15 cellular contexts compared by ENCODE assay signal in the genomic region with DNA sequence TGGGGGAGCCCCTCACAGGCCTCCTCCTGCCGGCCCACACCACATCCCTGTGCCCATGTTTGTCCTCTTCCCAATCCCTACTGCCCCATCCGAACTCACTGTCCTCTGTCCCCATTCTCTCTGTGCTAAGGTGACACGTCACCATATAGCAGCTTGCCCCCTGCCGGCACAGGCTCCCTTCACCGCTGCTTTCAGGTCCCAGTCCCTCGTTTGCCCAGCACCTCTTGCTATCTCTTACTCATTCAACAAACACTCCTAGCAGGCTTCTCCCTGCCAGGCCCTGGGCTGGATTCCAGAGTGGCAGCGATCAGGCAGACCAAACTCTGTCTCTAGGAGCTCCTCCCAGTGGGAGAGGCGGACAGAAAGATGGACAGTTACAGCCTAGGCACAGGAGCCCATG.
DNase-seq lines count a peak whose midpoint lies in the region; ATAC-seq, FAIRE-seq and TF ChIP-seq lines count a peak whose summit lies in the region.
"Had no signal": no experiment of that assay in that cellular context is flagged by ENCODE, and none has a peak within 500 bp of the region (broad histone marks: within the 10 kb centered on the region; RNA-seq: fewer than 3 reads in every experiment).

No MANE protein-coding gene starts in this region.

- peak; percentile 18 to 43 for ATAC-seq in natural killer cell treated with Interleukin-12 subunit alpha and Interleukin-12 subunit beta and Interleukin-15 and Interleukin-18, amount 100 ng/mL, for 72 hours
- ATAC-seq in natural killer cell: no peak
- peak; percentile 81 to 86 for ATAC-seq in lower lobe of right lung
- ATAC-seq in CD8-positive, alpha-beta T cell: no peak

- POLR2A ChIA-PET in CD8-positive, alpha-beta T cell (lab: Charles Lee): no interaction called here

- no peaks in the 10 kb centered on the region for H3K4me1 Mint-ChIP-seq in natural killer cell treated with Interleukin-12 subunit alpha and Interleukin-12 subunit beta and Interleukin-15 and Interleukin-18, amount 100 ng/mL, for 72 hours (ENCODE audit: low read depth in 2 of 2)
- no peaks in the 10 kb centered on the region for H3K4me1 Mint-ChIP-seq in natural killer cell
- no peaks in the 10 kb centered on the region for H3K4me1 Mint-ChIP-seq in CD8-positive, alpha-beta T cell (ENCODE audit: low read depth)

- CTCF ChIA-PET in CD8-positive, alpha-beta T cell (lab: Charles Lee): no interaction called here

- intact Hi-C loops in natural killer cell (cut with micrococcal nuclease): no loop called here
- intact Hi-C loops in lower lobe of right lung (cut with DNase I): no loop called here
- intact Hi-C loops in CD8-positive, alpha-beta T cell (cut with DNase I, micrococcal nuclease): no loop called here

- H2AFZ ChIP-seq in smooth muscle cell (ENCODE audit: low read depth): no peak overlapping the region

- 88% methylated on average over 8 of the region's 8 CpGs for WGBS in smooth muscle cell (ENCODE audit: low lambda C conversion rate)

- no peak for TF ChIP-seq CTCF in natural killer cell (IDR thresholded peaks at IDR 0.05)
- peak; percentile 38 for TF ChIP-seq CTCF in bronchial epithelial cell (IDR thresholded peaks at IDR 0.05; ENCODE audit: insufficient read depth, low read length, severe bottlenecking)
- TF ChIP-seq CTCF in lower lobe of right lung (IDR thresholded peaks at IDR 0.05): no peak
- no peak for TF ChIP-seq CTCF in smooth muscle cell (IDR thresholded peaks at IDR 0.05; ENCODE audit: borderline replicate concordance, insufficient read depth, poor library complexity, severe bottlenecking)
- TF ChIP-seq CTCF in CD8-positive, alpha-beta T cell (IDR thresholded peaks at IDR 0.05): no peak

- no peak for DNase-seq in natural killer cell treated with Interleukin-12 subunit alpha and Interleukin-12 subunit beta and Interleukin-15 and Interleukin-18, amount 100 ng/mL, for 72 hours (ENCODE audit: low spot score)
- DNase-seq in natural killer cell (no peak), bronchial epithelial cell (ENCODE audit: low read depth) (peak; percentile 38), lower lobe of right lung (peak; percentile 80), smooth muscle cell (lab: John Stamatoyannopoulos, UW; ENCODE audit: unreplicated experiment) (no peak), NCI-H526 treated with DMSO at 0.1 percent for 48 hours (lab: John Stamatoyannopoulos, UW) (no peak)
- no peak for DNase-seq in CD8-positive, alpha-beta T cell
- no peak for DNase-seq in stimulated activated naive CD4-positive, alpha-beta T cell treated with Interleukin-2 at 50 U/mL for 16 hours (lab: John Stamatoyannopoulos, UW)
- DNase-seq: activated naive CD4-positive, alpha-beta T cell treated with Interleukin-2 at 50 U/mL for 16 hours; caudate nucleus; NCI-H1048; NCI-H524 treated with DMSO at 0.1 percent for 48 hours; occipital lobe had no signal

- H3K9me3 ChIP-seq in lower lobe of right lung (no peaks in the 10 kb centered on the region), smooth muscle cell (replicated peaks; ENCODE audit: low read depth) (no peaks in the 10 kb centered on the region)
- no peaks in the 10 kb centered on the region for H3K9me3 ChIP-seq in CD8-positive, alpha-beta T cell (ENCODE audit: low read length)
- H3K9me3 ChIP-seq: thoracic aorta had no signal

- H3K4me3 ChIP-seq in bronchial epithelial cell (ENCODE audit: low read depth, low read length) (no peak overlapping the region), lower lobe of right lung (no peak overlapping the region), smooth muscle cell (no peak overlapping the region)
- H3K4me3 ChIP-seq in CD8-positive, alpha-beta T cell (ENCODE audit: low read depth, low read length): no peak overlapping the region
- H3K4me3 ChIP-seq: thoracic aorta had no signal

- no peaks in the 10 kb centered on the region for H3K79me2 ChIP-seq in smooth muscle cell (ENCODE audit: low read depth)

- no peaks in the 10 kb centered on the region for H3K27me3 Mint-ChIP-seq in natural killer cell treated with Interleukin-12 subunit alpha and Interleukin-12 subunit beta and Interleukin-15 and Interleukin-18, amount 100 ng/mL, for 72 hours
- H3K27me3 Mint-ChIP-seq in natural killer cell (ENCODE audit: low read depth in 2 of 2): peaks cover 0 to 2% of the 10 kb centered on the region in 2 donors
- no peaks in the 10 kb centered on the region for H3K27me3 Mint-ChIP-seq in CD8-positive, alpha-beta T cell (ENCODE audit: low read depth)

- H3K27ac ChIP-seq in lower lobe of right lung (peak overlapping the region; percentile 13), smooth muscle cell (ENCODE audit: low read depth) (no peak overlapping the region)
- no peak overlapping the region for H3K27ac ChIP-seq in CD8-positive, alpha-beta T cell (ENCODE audit: low read depth, low read length)
- H3K27ac ChIP-seq: thoracic aorta had no signal

- H3K36me3 Mint-ChIP-seq in natural killer cell treated with Interleukin-12 subunit alpha and Interleukin-12 subunit beta and Interleukin-15 and Interleukin-18, amount 100 ng/mL, for 72 hours: no peaks in the 10 kb centered on the region
- H3K36me3 Mint-ChIP-seq in natural killer cell: no peaks in the 10 kb centered on the region
- no peaks in the 10 kb centered on the region for H3K36me3 Mint-ChIP-seq in CD8-positive, alpha-beta T cell

- H3K9me3 Mint-ChIP-seq in natural killer cell treated with Interleukin-12 subunit alpha and Interleukin-12 subunit beta and Interleukin-15 and Interleukin-18, amount 100 ng/mL, for 72 hours: no peaks in the 10 kb centered on the region
- H3K9me3 Mint-ChIP-seq in natural killer cell: no peaks in the 10 kb centered on the region
- H3K9me3 Mint-ChIP-seq in CD8-positive, alpha-beta T cell: no peaks in the 10 kb centered on the region

- FAIRE-seq in bronchial epithelial cell (lab: Jason Lieb, UNC): no peak
- FAIRE-seq: TTC549 had no signal

- no peaks in the 10 kb centered on the region for H4K20me1 ChIP-seq in smooth muscle cell (ENCODE audit: low read depth)

- no peak overlapping the region for H3K9ac ChIP-seq in smooth muscle cell (ENCODE audit: low read depth)

- H3K4me2 ChIP-seq in smooth muscle cell: no peak overlapping the region

- H3K4me1 ChIP-seq in lower lobe of right lung: peaks cover 9% of the 10 kb centered on the region
- H3K4me1 ChIP-seq in smooth muscle cell (ENCODE audit: low read depth): no peaks in the 10 kb centered on the region
- no peaks in the 10 kb centered on the region for H3K4me1 ChIP-seq in CD8-positive, alpha-beta T cell (ENCODE audit: insufficient read depth, low read length)

- H3K36me3 ChIP-seq in bronchial epithelial cell (ENCODE audit: control insufficient read depth, insufficient read depth, low read length) (no peaks in the 10 kb centered on the region), lower lobe of right lung (no peaks in the 10 kb centered on the region), smooth muscle cell (ENCODE audit: low read depth) (no peaks in the 10 kb centered on the region)
- no peaks in the 10 kb centered on the region for H3K36me3 ChIP-seq in CD8-positive, alpha-beta T cell (ENCODE audit: insufficient read depth, low read length)
- H3K36me3 ChIP-seq: thoracic aorta had no signal

- no peaks in the 10 kb centered on the region for H3F3A ChIP-seq in smooth muscle cell (ENCODE audit: low read depth)

- H3K4me3 Mint-ChIP-seq in natural killer cell treated with Interleukin-12 subunit alpha and Interleukin-12 subunit beta and Interleukin-15 and Interleukin-18, amount 100 ng/mL, for 72 hours: no peak overlapping the region
- H3K4me3 Mint-ChIP-seq in natural killer cell: no peak overlapping the region
- no peak overlapping the region for H3K4me3 Mint-ChIP-seq in CD8-positive, alpha-beta T cell

- H3K27me3 ChIP-seq in bronchial epithelial cell (ENCODE audit: control insufficient read depth, insufficient read depth, low read length) (no peaks in the 10 kb centered on the region), lower lobe of right lung (ENCODE audit: low read depth) (no peaks in the 10 kb centered on the region), smooth muscle cell (ENCODE audit: low read depth) (no peaks in the 10 kb centered on the region)
- no peaks in the 10 kb centered on the region for H3K27me3 ChIP-seq in CD8-positive, alpha-beta T cell (ENCODE audit: insufficient read depth, low read length)

- H3K27ac Mint-ChIP-seq in natural killer cell treated with Interleukin-12 subunit alpha and Interleukin-12 subunit beta and Interleukin-15 and Interleukin-18, amount 100 ng/mL, for 72 hours: no peak overlapping the region
- no peak overlapping the region for H3K27ac Mint-ChIP-seq in natural killer cell
- H3K27ac Mint-ChIP-seq in CD8-positive, alpha-beta T cell: no peak overlapping the region

Comparison
In these comparisons a context has a peak if more than half of its experiments do, and no peak if none do; other contexts are left out.
1. ATAC-seq: peak in natural killer cell treated with Interleukin-12 subunit alpha and Interleukin-12 subunit beta and Interleukin-15 and Interleukin-18, amount 100 ng/mL, for 72 hours (2 of 2) and lower lobe of right lung (2 of 2); none in natural killer cell (0 of 3) and CD8-positive, alpha-beta T cell (single experiment).
2. DNase-seq: peak in bronchial epithelial cell (single experiment) and lower lobe of right lung (single experiment); none in natural killer cell treated with Interleukin-12 subunit alpha and Interleukin-12 subunit beta and Interleukin-15 and Interleukin-18, amount 100 ng/mL, for 72 hours (single experiment), natural killer cell (single experiment), smooth muscle cell (single experiment), CD8-positive, alpha-beta T cell (0 of 7), NCI-H526 treated with DMSO at 0.1 percent for 48 hours (single experiment) and stimulated activated naive CD4-positive, alpha-beta T cell treated with Interleukin-2 at 50 U/mL for 16 hours (single experiment).